In genomic region chr16:3841729-3842508, GRCh38 we compare ENCODE assay signal across 1 cellular context.
TF ChIP-seq lines count a peak whose summit lies in the region.

No MANE protein-coding gene starts in this region.

TF ChIP-seq in GM12878, 131 proteins besides CTCF, POLR2A, EP300 and RAD21:
- TF ChIP-seq RELB (IDR thresholded peaks at IDR 0.05; ENCODE audit: low read depth), result no peak
- no peak for TF ChIP-seq SP1 (IDR thresholded peaks at IDR 0.05; ENCODE audit: low read depth, low read length)
- TF ChIP-seq JUND (IDR thresholded peaks at IDR 0.05; ENCODE audit: low read depth, low read length), result no peak
- no peak for TF ChIP-seq BCL11A (IDR thresholded peaks at IDR 0.05; ENCODE audit: low read depth, low read length)
